29 cellular contexts compared by ENCODE assay signal in the genomic region with DNA sequence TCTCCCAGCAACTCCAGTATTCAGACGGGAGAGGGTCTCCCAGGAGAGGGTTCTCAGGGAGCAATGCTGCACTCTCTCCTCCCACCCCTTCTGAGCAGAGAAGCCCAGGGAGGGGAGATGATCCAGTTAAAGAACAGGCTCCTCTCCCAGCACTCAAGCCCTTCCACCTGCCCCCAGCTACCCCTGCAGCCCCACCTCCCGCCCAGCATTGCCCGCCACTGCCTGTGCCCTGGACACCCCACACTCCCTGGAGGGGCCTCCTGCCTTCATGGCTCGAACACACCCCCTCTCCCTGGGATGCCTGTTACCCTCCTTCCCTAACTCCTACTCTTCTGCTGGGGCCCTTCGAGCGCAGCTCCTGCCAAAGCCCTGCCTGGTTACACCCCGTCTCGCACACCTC.
"Had no signal": no experiment of that assay in that cellular context is flagged by ENCODE, and none has a peak within 500 bp of the region (broad histone marks: within the 10 kb centered on the region; RNA-seq: fewer than 3 reads in every experiment).

No MANE protein-coding gene starts in this region.

- H3K4me3 Mint-ChIP-seq: dendritic cell treated with granulocyte-macrophage colony-stimulating factor and Interleukin-4, amounts not matched to agents 40 ng/mL and 50 ng/mL, for 4 days; endodermal cell; neural progenitor cell; stimulated activated effector memory CD8-positive, alpha-beta T cell treated with anti-CD3 and anti-CD28 coated beads, Interleukin-12 subunit alpha, Interleukin-12 subunit beta, amount 100 ng/mL, for 72 hours; type B pancreatic cell had no signal

- H3K9me3 Mint-ChIP-seq: dendritic cell treated with granulocyte-macrophage colony-stimulating factor and Interleukin-4, amounts not matched to agents 40 ng/mL and 50 ng/mL, for 4 days; endodermal cell; nephron; neural progenitor cell; stimulated activated effector memory CD8-positive, alpha-beta T cell treated with anti-CD3 and anti-CD28 coated beads, Interleukin-12 subunit alpha, Interleukin-12 subunit beta, amount 100 ng/mL, for 72 hours; type B pancreatic cell had no signal

- DNase-seq: colonic mucosa; effector CD8-positive, alpha-beta T cell; endodermal cell; gastrocnemius medialis; heart left ventricle; left cardiac atrium; left lung; mesendoderm; midbrain; naive thymus-derived CD4-positive, alpha-beta T cell; nucleus accumbens; ovary; posterior cingulate gyrus; psoas muscle; sigmoid colon; stimulated activated CD4-positive, alpha-beta T cell treated with anti-CD3 and anti-CD28 coated beads, Interleukin-2, amount 100 ng/mL, for 24 hours; stimulated activated CD4-positive, alpha-beta T cell treated with anti-CD3 and anti-CD28 coated beads, Interleukin-4, amount 100 ng/mL, for 24 hours; stimulated activated naive CD4-positive, alpha-beta T cell treated with Interleukin-2 at 50 U/mL for 16 hours; stomach; thyroid gland had no signal

- H3K9ac ChIP-seq: neural progenitor cell had no signal

- H2AFZ ChIP-seq: hepatocyte, neural progenitor cell had no signal

- H3K27ac Mint-ChIP-seq: dendritic cell treated with granulocyte-macrophage colony-stimulating factor and Interleukin-4, amounts not matched to agents 40 ng/mL and 50 ng/mL, for 4 days; endodermal cell; naive thymus-derived CD4-positive, alpha-beta T cell; nephron; stimulated activated effector memory CD8-positive, alpha-beta T cell treated with anti-CD3 and anti-CD28 coated beads, Interleukin-12 subunit alpha, Interleukin-12 subunit beta, amount 100 ng/mL, for 72 hours; type B pancreatic cell had no signal

- H3K36me3 Mint-ChIP-seq: naive thymus-derived CD4-positive, alpha-beta T cell; neural progenitor cell; stimulated activated effector memory CD8-positive, alpha-beta T cell treated with anti-CD3 and anti-CD28 coated beads, Interleukin-12 subunit alpha, Interleukin-12 subunit beta, amount 100 ng/mL, for 72 hours; type B pancreatic cell had no signal

- H3K4me1 ChIP-seq: colonic mucosa, neural progenitor cell, sigmoid colon, thyroid gland had no signal

- ATAC-seq: esophagus mucosa; gastrocnemius medialis; heart left ventricle; left cardiac atrium; left lung; naive thymus-derived CD4-positive, alpha-beta T cell; psoas muscle; right cardiac atrium; stimulated activated effector memory CD8-positive, alpha-beta T cell treated with anti-CD3 and anti-CD28 coated beads, Interleukin-12 subunit alpha, Interleukin-12 subunit beta, amount 100 ng/mL, for 72 hours had no signal

- H3K36me3 ChIP-seq: colonic mucosa, gastrocnemius medialis, heart left ventricle, left lung, neural progenitor cell, ovary, sigmoid colon, stomach, thyroid gland had no signal

- H3K4me3 ChIP-seq: colonic mucosa, gastrocnemius medialis, heart left ventricle, hepatocyte, left lung, neural progenitor cell, ovary, psoas muscle, sigmoid colon, stomach, thyroid gland had no signal

- H3K27me3 ChIP-seq: colonic mucosa, gastrocnemius medialis, heart left ventricle, hepatocyte, neural progenitor cell, ovary, thyroid gland had no signal

- H3K27ac ChIP-seq: colonic mucosa, epithelial cell of prostate, gastrocnemius medialis, heart left ventricle, hepatocyte, left lung, neural progenitor cell, ovary, psoas muscle, sigmoid colon, stomach, thyroid gland had no signal

- H3K4me2 ChIP-seq: hepatocyte, neural progenitor cell had no signal

- H3K4me1 Mint-ChIP-seq: endodermal cell had no signal

- H3K79me2 ChIP-seq: hepatocyte had no signal

- H3K9me3 ChIP-seq: colonic mucosa, gastrocnemius medialis, heart left ventricle, left lung, ovary, psoas muscle, sigmoid colon, stomach, thyroid gland had no signal
